Comparison of ENCODE assay signal across 11 cellular contexts in the genomic region with DNA sequence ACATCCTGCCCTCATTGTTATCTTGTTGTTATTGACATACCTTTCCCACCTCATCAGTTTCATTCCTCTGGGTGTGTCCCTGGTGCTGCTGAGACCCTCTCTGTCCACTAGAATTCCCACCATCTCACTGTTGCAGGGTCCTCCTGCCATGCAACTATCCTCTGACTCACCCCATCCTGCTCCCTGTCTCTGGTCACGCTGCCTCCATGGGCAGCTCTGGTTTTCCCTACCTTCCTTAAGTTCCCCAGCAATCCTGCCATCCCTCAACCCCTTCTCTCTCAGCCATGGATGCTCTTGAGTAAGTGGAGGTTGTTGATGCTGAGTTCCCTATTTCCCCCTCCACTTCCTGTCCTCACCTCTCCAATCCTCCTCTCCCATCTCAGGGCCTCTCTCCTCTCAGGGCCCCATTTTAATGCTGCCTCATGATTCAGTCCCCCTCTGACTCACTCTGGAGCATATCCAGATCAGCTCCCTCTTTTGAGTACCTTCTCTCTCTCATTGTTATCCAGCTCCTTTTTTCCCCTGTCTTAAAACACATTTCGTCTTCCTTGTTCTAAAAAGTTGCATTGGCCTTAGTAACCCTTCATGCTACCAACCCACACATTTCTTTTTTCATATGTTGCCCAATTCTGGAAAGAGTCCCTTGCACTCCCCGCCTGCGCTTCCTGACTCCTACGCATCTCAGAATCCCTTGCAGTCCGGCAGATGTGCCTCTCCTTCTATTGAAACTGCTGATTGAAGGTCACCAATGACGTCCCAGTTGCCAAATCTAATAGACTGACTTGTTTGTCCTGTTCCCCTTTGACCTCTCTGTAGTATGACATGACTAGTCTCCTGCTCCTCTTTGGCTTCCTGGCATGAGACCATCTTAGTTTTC.
DNase-seq lines count a peak whose midpoint lies in the region; ATAC-seq and TF ChIP-seq lines count a peak whose summit lies in the region.
"Had no signal": no experiment of that assay in that cellular context is flagged by ENCODE, and none has a peak within 500 bp of the region (broad histone marks: within the 10 kb centered on the region; RNA-seq: fewer than 3 reads in every experiment).

No MANE protein-coding gene starts in this region.

- TF ChIP-seq CTCF in AG09309 (IDR thresholded peaks at IDR 0.05; ENCODE audit: control insufficient read depth, insufficient read depth, low read depth, low read length, missing control alignments) = no peak
- TF ChIP-seq CTCF in astrocyte of the cerebellum (IDR thresholded peaks at IDR 0.05; ENCODE audit: low read depth, low read length, missing control alignments) = no peak
- TF ChIP-seq CTCF in left lung (IDR thresholded peaks at IDR 0.05) = no peak
- TF ChIP-seq CTCF in BE2C (IDR thresholded peaks at IDR 0.05; ENCODE audit: low read depth, low read length) = no peak

- no peaks in the 10 kb centered on the region for H3K4me1 ChIP-seq in left lung
- no peaks in the 10 kb centered on the region for H3K4me1 ChIP-seq in BE2C

- H3K36me3 ChIP-seq in left lung (no peaks in the 10 kb centered on the region), BE2C (no peaks in the 10 kb centered on the region)

- H3K27ac ChIP-seq in left lung = no peak overlapping the region

- DNase-seq in AG09309 (ENCODE audit: low read depth) (peak; percentile 54), astrocyte of the cerebellum (ENCODE audit: low read depth) (peak; percentile 36), left lung (no peak), BE2C (no peak), KG1 (lab: John Stamatoyannopoulos, UW) (no peak), LoVo (ENCODE audit: low spot score) (no peak)
- DNase-seq: islet precursor cell; NCI-H524 treated with DMSO at 0.1 percent for 48 hours; stimulated activated CD8-positive, alpha-beta memory T cell treated with anti-CD3 and anti-CD28 coated beads, Interleukin-4, amount 100 ng/mL, for 48 hours had no signal

- ATAC-seq in HG02885 (IDR thresholded peaks at IDR 0.05; ENCODE audit: poor library complexity, unreplicated experiment) (peak; percentile 33), left lung (peak; percentile 35), HG03159 (IDR thresholded peaks at IDR 0.05; ENCODE audit: unreplicated experiment) (no peak)

- H3K27me3 ChIP-seq in left lung (no peaks in the 10 kb centered on the region), BE2C (no peaks in the 10 kb centered on the region)

- in situ Hi-C loops in astrocyte of the cerebellum (cut with HindIII; ENCODE audit: low sequenced_read_pairs) = no loop called here

- no peaks in the 10 kb centered on the region for H3K9me3 ChIP-seq in left lung
- no peaks in the 10 kb centered on the region for H3K9me3 ChIP-seq in BE2C

- no peak overlapping the region for H3K4me3 ChIP-seq in AG09309 (ENCODE audit: control insufficient read depth, low read depth, low read length)
- H3K4me3 ChIP-seq in astrocyte of the cerebellum (ENCODE audit: low read depth, low read length) = no peak overlapping the region
- no peak overlapping the region for H3K4me3 ChIP-seq in left lung
- no peak overlapping the region for H3K4me3 ChIP-seq in BE2C (ENCODE audit: low read depth, low read length)

- intact Hi-C loops in left lung (cut with DNase I) = no loop called here

Comparison
In these comparisons a context has a peak if more than half of its experiments do, and no peak if none do; other contexts are left out.
1. DNase-seq: peak in AG09309 (single experiment) and astrocyte of the cerebellum (single experiment); none in left lung (0 of 2), BE2C (single experiment), KG1 (single experiment) and LoVo (single experiment).